In genomic region chr12:2796187-2796663, GRCh38 we compare ENCODE assay signal across 1 cellular context.
TF ChIP-seq lines count a peak whose summit lies in the region.

No MANE protein-coding gene starts in this region.

TF ChIP-seq in endothelial cell of umbilical vein, 7 proteins besides CTCF, POLR2A, EP300 and RAD21:
- no peak for TF ChIP-seq MYC (IDR thresholded peaks at IDR 0.05; ENCODE audit: low read depth, low read length)
- no peak for TF ChIP-seq FOS (IDR thresholded peaks at IDR 0.05; ENCODE audit: borderline replicate concordance, insufficient read depth, low read length)
- no peak for TF ChIP-seq MAX (IDR thresholded peaks at IDR 0.05; ENCODE audit: insufficient read depth, insufficient read length)
- no peak for TF ChIP-seq POLR2AphosphoS5 (IDR thresholded peaks at IDR 0.05; ENCODE audit: insufficient read depth, low read depth, low read length)
- TF ChIP-seq EZH2 (IDR thresholded peaks at IDR 0.05; ENCODE audit: borderline replicate concordance, low read depth, low read length, severe bottlenecking) = no peak
- TF ChIP-seq GATA2 (IDR thresholded peaks at IDR 0.05; ENCODE audit: insufficient read depth, insufficient read length, low read depth, low read length) = no peak
- no peak for TF ChIP-seq JUN (IDR thresholded peaks at IDR 0.05; ENCODE audit: borderline replicate concordance, insufficient read depth, insufficient read length, low read depth)
